8 cellular contexts compared by ENCODE assay signal in the genomic region with DNA sequence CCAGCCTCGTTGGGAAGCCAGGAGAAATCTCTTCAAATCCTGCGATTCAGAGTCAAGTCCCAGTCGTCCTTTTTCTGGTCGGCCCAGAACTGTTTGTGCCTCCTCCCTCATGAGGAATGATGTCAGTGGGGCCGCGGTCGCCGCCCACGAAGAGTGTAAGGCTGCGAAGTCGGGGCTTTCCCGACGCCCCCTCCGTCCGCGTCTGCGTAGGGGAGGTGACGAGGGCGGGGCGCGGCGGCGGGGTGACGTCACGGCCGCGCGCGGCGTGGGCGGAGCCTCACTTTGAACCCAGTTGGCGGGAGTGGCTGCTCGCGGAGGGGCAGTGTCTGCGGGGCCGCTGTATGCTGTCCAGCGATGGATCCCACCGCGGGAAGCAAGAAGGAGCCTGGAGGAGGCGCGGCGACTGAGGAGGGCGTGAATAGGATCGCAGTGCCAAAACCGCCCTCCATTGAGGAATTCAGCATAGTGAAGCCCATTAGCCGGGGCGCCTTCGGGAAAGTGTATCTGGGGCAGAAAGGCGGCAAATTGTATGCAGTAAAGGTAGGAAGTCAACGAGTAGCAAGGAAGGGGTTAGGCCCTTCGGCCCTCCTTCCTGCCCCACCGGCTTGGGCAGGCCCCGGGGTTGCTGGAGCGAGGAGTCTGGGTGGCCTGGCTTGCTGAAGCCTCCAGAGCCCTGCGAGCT.
DNase-seq lines count a peak whose midpoint lies in the region; ATAC-seq lines count a peak whose summit lies in the region.

A gene (plus strand): TSS at position 280 of the 682 bp plus-strand sequence. CDS start 75 bp downstream, at position 355.

- DNase-seq in AML-193 (lab: John Stamatoyannopoulos, UW) (peak; percentile 68 to 77), NCI-H446 treated with DMSO at 0.1 percent for 48 hours (lab: John Stamatoyannopoulos, UW) (peak; percentile 73), kidney tubule cell (ENCODE audit: low spot score) (peak; percentile 96)
- DNase-seq in activated CD4-positive, alpha-beta T cell treated with anti-CD3 and anti-CD28 coated beads for 48 hours, result peak; percentile 95
- DNase-seq in stimulated activated CD4-positive, alpha-beta T cell treated with anti-CD3 and anti-CD28 coated beads, Interleukin-1b, Interleukin-23, amount 100 ng/mL, for 1 hour (ENCODE audit: low read depth in 2 of 2), result peak; percentile 86 to 90

- ATAC-seq in GM19023 (IDR thresholded peaks at IDR 0.05; ENCODE audit: unreplicated experiment) (peak; percentile 80), HG03196 (IDR thresholded peaks at IDR 0.05; ENCODE audit: unreplicated experiment) (peak; percentile 82)

- peak within 1 kb of the TSS; percentile 99 for H3K27ac ChIP-seq in cingulate gyrus (ENCODE audit: low read depth, low read length)

Comparison
In these comparisons a context has a peak if more than half of its experiments do, and no peak if none do; other contexts are left out.
1. Peak in every context shown above with its lines: DNase-seq, ATAC-seq and H3K27ac ChIP-seq.